Comparison of ENCODE assay signal across 1 cellular context in genomic region chr19:44807652-44808462, GRCh38.
TF ChIP-seq lines count a peak whose summit lies in the region.

No MANE protein-coding gene starts in this region.

TF ChIP-seq in HepG2, 621 proteins besides CTCF, POLR2A, EP300 and RAD21 (continues in another document):
- TF ChIP-seq BCL6 (CRISPR knock-in tag; IDR thresholded peaks at IDR 0.05): no peak; the same call in 1 of the 2 replicates
- no peak for TF ChIP-seq ZNF570 (CRISPR knock-in tag; IDR thresholded peaks at IDR 0.05; ENCODE audit: borderline replicate concordance)
- TF ChIP-seq MAFF (IDR thresholded peaks at IDR 0.05; ENCODE audit: low read depth, low read length): no peak
- no peak for TF ChIP-seq SRSF9 (IDR thresholded peaks at IDR 0.05; ENCODE audit: borderline replicate concordance, insufficient read depth, low read depth, low read length, poor library complexity, severe bottlenecking)
- no peak for TF ChIP-seq REXO4 (CRISPR knock-in tag; IDR thresholded peaks at IDR 0.05; ENCODE audit: borderline replicate concordance)
- TF ChIP-seq IKZF1 (IDR thresholded peaks at IDR 0.05): no peak
- no peak for TF ChIP-seq KDM4B (CRISPR knock-in tag; IDR thresholded peaks at IDR 0.05)
- no peak for TF ChIP-seq NFKB2 (CRISPR knock-in tag; IDR thresholded peaks at IDR 0.05; ENCODE audit: borderline replicate concordance)
- TF ChIP-seq ZNF256 (CRISPR knock-in tag; conservative IDR thresholded peaks at IDR 0.05): no peak
- TF ChIP-seq TFDP1 (CRISPR knock-in tag; IDR thresholded peaks at IDR 0.05; ENCODE audit: borderline replicate concordance): peak; percentile 33; the same call in 1 of the 2 replicates
- TF ChIP-seq RELA (CRISPR knock-in tag; IDR thresholded peaks at IDR 0.05): no peak
- TF ChIP-seq ZBTB42 (CRISPR knock-in tag; IDR thresholded peaks at IDR 0.05): no peak
- no peak for TF ChIP-seq FOXM1 (CRISPR knock-in tag; IDR thresholded peaks at IDR 0.05)
- no peak for TF ChIP-seq ZNF12 (CRISPR knock-in tag; IDR thresholded peaks at IDR 0.05)
- no peak for TF ChIP-seq ZNF235 (CRISPR knock-in tag; IDR thresholded peaks at IDR 0.05; ENCODE audit: borderline replicate concordance)
- TF ChIP-seq ZNF292 (CRISPR knock-in tag; IDR thresholded peaks at IDR 0.05; ENCODE audit: borderline replicate concordance, low read depth): no peak; the same call in 1 of the 2 replicates
- TF ChIP-seq, protein P1, sequence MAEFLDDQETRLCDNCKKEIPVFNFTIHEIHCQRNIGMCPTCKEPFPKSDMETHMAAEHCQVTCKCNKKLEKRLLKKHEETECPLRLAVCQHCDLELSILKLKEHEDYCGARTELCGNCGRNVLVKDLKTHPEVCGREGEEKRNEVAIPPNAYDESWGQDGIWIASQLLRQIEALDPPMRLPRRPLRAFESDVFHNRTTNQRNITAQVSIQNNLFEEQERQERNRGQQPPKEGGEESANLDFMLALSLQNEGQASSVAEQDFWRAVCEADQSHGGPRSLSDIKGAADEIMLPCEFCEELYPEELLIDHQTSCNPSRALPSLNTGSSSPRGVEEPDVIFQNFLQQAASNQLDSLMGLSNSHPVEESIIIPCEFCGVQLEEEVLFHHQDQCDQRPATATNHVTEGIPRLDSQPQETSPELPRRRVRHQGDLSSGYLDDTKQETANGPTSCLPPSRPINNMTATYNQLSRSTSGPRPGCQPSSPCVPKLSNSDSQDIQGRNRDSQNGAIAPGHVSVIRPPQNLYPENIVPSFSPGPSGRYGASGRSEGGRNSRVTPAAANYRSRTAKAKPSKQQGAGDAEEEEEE (CRISPR knock-in tag; IDR thresholded peaks at IDR 0.05; ENCODE audit: borderline replicate concordance): no peak
- TF ChIP-seq ZNF260 (CRISPR knock-in tag; IDR thresholded peaks at IDR 0.05; ENCODE audit: borderline replicate concordance, low read depth): no peak
- TF ChIP-seq GTF2F1 (IDR thresholded peaks at IDR 0.05; ENCODE audit: low read length): no peak
- TF ChIP-seq, protein P2, sequence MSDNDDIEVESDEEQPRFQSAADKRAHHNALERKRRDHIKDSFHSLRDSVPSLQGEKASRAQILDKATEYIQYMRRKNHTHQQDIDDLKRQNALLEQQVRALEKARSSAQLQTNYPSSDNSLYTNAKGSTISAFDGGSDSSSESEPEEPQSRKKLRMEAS (IDR thresholded peaks at IDR 0.05): peak; percentile 59
- TF ChIP-seq ZNF678 (CRISPR knock-in tag; IDR thresholded peaks at IDR 0.05): no peak
- no peak for TF ChIP-seq ZNF816 (CRISPR knock-in tag; IDR thresholded peaks at IDR 0.05; ENCODE audit: borderline replicate concordance)
- no peak for TF ChIP-seq SMARCC2 (IDR thresholded peaks at IDR 0.05)
- no peak for TF ChIP-seq HIVEP1 (CRISPR knock-in tag; IDR thresholded peaks at IDR 0.05)
- 0 out of 2 replicates have a peak, but pooled peaks have one; percentile 37 for TF ChIP-seq ZNF232 (CRISPR knock-in tag; IDR thresholded peaks at IDR 0.05; ENCODE audit: borderline replicate concordance)
- no peak for TF ChIP-seq ZNF382 (CRISPR knock-in tag; IDR thresholded peaks at IDR 0.05; ENCODE audit: borderline replicate concordance)
- no peak for TF ChIP-seq PLRG1 (conservative IDR thresholded peaks at IDR 0.05)
- TF ChIP-seq ATF1 (CRISPR knock-in tag; IDR thresholded peaks at IDR 0.05): no peak
- no peak for TF ChIP-seq ARHGAP35 (CRISPR knock-in tag; IDR thresholded peaks at IDR 0.05; ENCODE audit: borderline replicate concordance)
- no peak for TF ChIP-seq TCF7 (IDR thresholded peaks at IDR 0.05; ENCODE audit: low read depth)
- TF ChIP-seq TBX2 (CRISPR knock-in tag; IDR thresholded peaks at IDR 0.05; ENCODE audit: borderline replicate concordance): peak; percentile 48; the same call in 1 of the 2 replicates
- peak; percentile 56; the same call in 1 of the 2 replicates for TF ChIP-seq ELF3 (CRISPR knock-in tag; IDR thresholded peaks at IDR 0.05)
- TF ChIP-seq, protein P3, sequence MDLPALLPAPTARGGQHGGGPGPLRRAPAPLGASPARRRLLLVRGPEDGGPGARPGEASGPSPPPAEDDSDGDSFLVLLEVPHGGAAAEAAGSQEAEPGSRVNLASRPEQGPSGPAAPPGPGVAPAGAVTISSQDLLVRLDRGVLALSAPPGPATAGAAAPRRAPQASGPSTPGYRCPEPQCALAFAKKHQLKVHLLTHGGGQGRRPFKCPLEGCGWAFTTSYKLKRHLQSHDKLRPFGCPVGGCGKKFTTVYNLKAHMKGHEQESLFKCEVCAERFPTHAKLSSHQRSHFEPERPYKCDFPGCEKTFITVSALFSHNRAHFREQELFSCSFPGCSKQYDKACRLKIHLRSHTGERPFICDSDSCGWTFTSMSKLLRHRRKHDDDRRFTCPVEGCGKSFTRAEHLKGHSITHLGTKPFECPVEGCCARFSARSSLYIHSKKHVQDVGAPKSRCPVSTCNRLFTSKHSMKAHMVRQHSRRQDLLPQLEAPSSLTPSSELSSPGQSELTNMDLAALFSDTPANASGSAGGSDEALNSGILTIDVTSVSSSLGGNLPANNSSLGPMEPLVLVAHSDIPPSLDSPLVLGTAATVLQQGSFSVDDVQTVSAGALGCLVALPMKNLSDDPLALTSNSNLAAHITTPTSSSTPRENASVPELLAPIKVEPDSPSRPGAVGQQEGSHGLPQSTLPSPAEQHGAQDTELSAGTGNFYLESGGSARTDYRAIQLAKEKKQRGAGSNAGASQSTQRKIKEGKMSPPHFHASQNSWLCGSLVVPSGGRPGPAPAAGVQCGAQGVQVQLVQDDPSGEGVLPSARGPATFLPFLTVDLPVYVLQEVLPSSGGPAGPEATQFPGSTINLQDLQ (CRISPR knock-in tag; IDR thresholded peaks at IDR 0.05): no peak
- TF ChIP-seq ZSCAN31 (CRISPR knock-in tag; IDR thresholded peaks at IDR 0.05; ENCODE audit: low read depth): no peak
- no peak for TF ChIP-seq ZNF333 (CRISPR knock-in tag; IDR thresholded peaks at IDR 0.05; ENCODE audit: borderline replicate concordance)
- no peak; the same call in none of the 2 replicates for TF ChIP-seq ZNF746 (CRISPR knock-in tag; IDR thresholded peaks at IDR 0.05)
- TF ChIP-seq ZNF749 (CRISPR knock-in tag; IDR thresholded peaks at IDR 0.05; ENCODE audit: borderline replicate concordance): no peak
- TF ChIP-seq, protein P4, sequence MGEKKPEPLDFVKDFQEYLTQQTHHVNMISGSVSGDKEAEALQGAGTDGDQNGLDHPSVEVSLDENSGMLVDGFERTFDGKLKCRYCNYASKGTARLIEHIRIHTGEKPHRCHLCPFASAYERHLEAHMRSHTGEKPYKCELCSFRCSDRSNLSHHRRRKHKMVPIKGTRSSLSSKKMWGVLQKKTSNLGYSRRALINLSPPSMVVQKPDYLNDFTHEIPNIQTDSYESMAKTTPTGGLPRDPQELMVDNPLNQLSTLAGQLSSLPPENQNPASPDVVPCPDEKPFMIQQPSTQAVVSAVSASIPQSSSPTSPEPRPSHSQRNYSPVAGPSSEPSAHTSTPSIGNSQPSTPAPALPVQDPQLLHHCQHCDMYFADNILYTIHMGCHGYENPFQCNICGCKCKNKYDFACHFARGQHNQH (CRISPR knock-in tag; IDR thresholded peaks at IDR 0.05): no peak; the same call in 1 of the 2 replicates
- TF ChIP-seq, protein P5, sequence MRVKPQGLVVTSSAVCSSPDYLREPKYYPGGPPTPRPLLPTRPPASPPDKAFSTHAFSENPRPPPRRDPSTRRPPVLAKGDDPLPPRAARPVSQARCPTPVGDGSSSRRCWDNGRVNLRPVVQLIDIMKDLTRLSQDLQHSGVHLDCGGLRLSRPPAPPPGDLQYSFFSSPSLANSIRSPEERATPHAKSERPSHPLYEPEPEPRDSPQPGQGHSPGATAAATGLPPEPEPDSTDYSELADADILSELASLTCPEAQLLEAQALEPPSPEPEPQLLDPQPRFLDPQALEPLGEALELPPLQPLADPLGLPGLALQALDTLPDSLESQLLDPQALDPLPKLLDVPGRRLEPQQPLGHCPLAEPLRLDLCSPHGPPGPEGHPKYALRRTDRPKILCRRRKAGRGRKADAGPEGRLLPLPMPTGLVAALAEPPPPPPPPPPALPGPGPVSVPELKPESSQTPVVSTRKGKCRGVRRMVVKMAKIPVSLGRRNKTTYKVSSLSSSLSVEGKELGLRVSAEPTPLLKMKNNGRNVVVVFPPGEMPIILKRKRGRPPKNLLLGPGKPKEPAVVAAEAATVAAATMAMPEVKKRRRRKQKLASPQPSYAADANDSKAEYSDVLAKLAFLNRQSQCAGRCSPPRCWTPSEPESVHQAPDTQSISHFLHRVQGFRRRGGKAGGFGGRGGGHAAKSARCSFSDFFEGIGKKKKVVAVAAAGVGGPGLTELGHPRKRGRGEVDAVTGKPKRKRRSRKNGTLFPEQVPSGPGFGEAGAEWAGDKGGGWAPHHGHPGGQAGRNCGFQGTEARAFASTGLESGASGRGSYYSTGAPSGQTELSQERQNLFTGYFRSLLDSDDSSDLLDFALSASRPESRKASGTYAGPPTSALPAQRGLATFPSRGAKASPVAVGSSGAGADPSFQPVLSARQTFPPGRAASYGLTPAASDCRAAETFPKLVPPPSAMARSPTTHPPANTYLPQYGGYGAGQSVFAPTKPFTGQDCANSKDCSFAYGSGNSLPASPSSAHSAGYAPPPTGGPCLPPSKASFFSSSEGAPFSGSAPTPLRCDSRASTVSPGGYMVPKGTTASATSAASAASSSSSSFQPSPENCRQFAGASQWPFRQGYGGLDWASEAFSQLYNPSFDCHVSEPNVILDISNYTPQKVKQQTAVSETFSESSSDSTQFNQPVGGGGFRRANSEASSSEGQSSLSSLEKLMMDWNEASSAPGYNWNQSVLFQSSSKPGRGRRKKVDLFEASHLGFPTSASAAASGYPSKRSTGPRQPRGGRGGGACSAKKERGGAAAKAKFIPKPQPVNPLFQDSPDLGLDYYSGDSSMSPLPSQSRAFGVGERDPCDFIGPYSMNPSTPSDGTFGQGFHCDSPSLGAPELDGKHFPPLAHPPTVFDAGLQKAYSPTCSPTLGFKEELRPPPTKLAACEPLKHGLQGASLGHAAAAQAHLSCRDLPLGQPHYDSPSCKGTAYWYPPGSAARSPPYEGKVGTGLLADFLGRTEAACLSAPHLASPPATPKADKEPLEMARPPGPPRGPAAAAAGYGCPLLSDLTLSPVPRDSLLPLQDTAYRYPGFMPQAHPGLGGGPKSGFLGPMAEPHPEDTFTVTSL (CRISPR knock-in tag; IDR thresholded peaks at IDR 0.05; ENCODE audit: borderline replicate concordance): no peak
- TF ChIP-seq ZNF10 (CRISPR knock-in tag; IDR thresholded peaks at IDR 0.05; ENCODE audit: borderline replicate concordance, low read depth): no peak
- TF ChIP-seq HNRNPUL1 (IDR thresholded peaks at IDR 0.05; ENCODE audit: low read depth, low read length): no peak
- TF ChIP-seq ZNF160 (CRISPR knock-in tag; IDR thresholded peaks at IDR 0.05): peak; percentile 21; the same call in 1 of the 2 replicates
- no peak; the same call in 1 of the 2 replicates for TF ChIP-seq ZNF629 (CRISPR knock-in tag; conservative IDR thresholded peaks at IDR 0.05)
- no peak for TF ChIP-seq ZBTB3 (CRISPR knock-in tag; IDR thresholded peaks at IDR 0.05; ENCODE audit: borderline replicate concordance, low read depth)
- TF ChIP-seq, protein P6, sequence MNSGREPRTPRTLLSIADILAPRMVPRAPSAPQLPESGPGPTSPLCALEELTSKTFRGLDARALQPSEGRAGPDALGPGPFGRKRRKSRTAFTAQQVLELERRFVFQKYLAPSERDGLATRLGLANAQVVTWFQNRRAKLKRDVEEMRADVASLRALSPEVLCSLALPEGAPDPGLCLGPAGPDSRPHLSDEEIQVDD (CRISPR knock-in tag; IDR thresholded peaks at IDR 0.05; ENCODE audit: borderline replicate concordance): no peak
- TF ChIP-seq DBP (CRISPR knock-in tag; IDR thresholded peaks at IDR 0.05; ENCODE audit: not compliant biosample characterization): no peak
- no peak for TF ChIP-seq CREBL2 (CRISPR knock-in tag; IDR thresholded peaks at IDR 0.05; ENCODE audit: borderline replicate concordance)
- TF ChIP-seq ZNF510 (CRISPR knock-in tag; IDR thresholded peaks at IDR 0.05; ENCODE audit: low read depth): no peak
- TF ChIP-seq TP53 (CRISPR knock-in tag; conservative IDR thresholded peaks at IDR 0.05): no peak
- TF ChIP-seq ASH2L (IDR thresholded peaks at IDR 0.05; ENCODE audit: insufficient read length, low read depth, low read length): no peak
- peak; percentile 96 for TF ChIP-seq TEAD3 (CRISPR knock-in tag; optimal IDR thresholded peaks at IDR 0.05; ENCODE audit: borderline replicate concordance)
- TF ChIP-seq SIX4 (CRISPR knock-in tag; IDR thresholded peaks at IDR 0.05): no peak
- TF ChIP-seq, protein P7, sequence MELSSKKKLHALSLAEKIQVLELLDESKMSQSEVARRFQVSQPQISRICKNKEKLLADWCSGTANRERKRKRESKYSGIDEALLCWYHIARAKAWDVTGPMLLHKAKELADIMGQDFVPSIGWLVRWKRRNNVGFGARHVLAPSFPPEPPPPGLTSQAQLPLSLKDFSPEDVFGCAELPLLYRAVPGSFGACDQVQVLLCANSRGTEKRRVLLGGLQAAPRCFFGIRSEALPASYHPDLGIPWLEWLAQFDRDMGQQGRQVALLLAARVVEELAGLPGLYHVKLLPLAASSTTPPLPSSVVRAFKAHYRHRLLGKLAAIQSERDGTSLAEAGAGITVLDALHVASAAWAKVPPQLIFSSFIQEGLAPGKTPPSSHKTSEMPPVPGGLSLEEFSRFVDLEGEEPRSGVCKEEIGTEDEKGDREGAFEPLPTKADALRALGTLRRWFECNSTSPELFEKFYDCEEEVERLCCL (CRISPR knock-in tag; IDR thresholded peaks at IDR 0.05; ENCODE audit: borderline replicate concordance): no peak
- no peak for TF ChIP-seq ZNF781 (CRISPR knock-in tag; IDR thresholded peaks at IDR 0.05; ENCODE audit: borderline replicate concordance, not compliant biosample characterization)
- TF ChIP-seq ZFP41 (CRISPR knock-in tag; IDR thresholded peaks at IDR 0.05; ENCODE audit: borderline replicate concordance): no peak
- 0 out of 2 replicates have a peak, but pooled peaks have one; percentile 43 for TF ChIP-seq MTERF4 (CRISPR knock-in tag; IDR thresholded peaks at IDR 0.05)
